Comparison of ENCODE assay signal across 8 cellular contexts in genomic region chr16:84186685-84187437, GRCh38. TPM values are rescaled to one million over a fixed set of nuclear protein-coding genes. Genes with fewer than 3 reads are reported as not detected.
A peak's percentile ranks its signal among the peaks of the same experiment; 100 is the strongest.
DNase-seq lines count a peak whose midpoint lies in the region; ATAC-seq lines count a peak whose summit lies in the region.

Gene TAF1C, minus strand, starts transcription at chr16:84187057. Its CDS starts 2,069 bp downstream, at chr16:84184988.

- peak within 1 kb of the TSS; percentile 90 to 99 (median 96) for H3K4me3 Mint-ChIP-seq in CD8-positive, alpha-beta memory T cell

- H3K27ac ChIP-seq in CD8-positive, alpha-beta memory T cell (ENCODE audit: low read depth, low read length), result peak within 1 kb of the TSS; percentile 90

- peak within 1 kb of the TSS; percentile 86 to 97 (median 94) for H3K27ac Mint-ChIP-seq in CD8-positive, alpha-beta memory T cell

- peaks cover 14% of the 10 kb centered on the region for H3K4me1 ChIP-seq in CD8-positive, alpha-beta memory T cell (ENCODE audit: insufficient read depth, low read length)

- H3K9me3 ChIP-seq in CD8-positive, alpha-beta memory T cell (ENCODE audit: low read length), result no peaks in the 10 kb centered on the region

- peak within 1 kb of the TSS; percentile 99 for H3K4me3 ChIP-seq in CD8-positive, alpha-beta memory T cell (ENCODE audit: low read length)

- CTCF ChIA-PET in CD8-positive, alpha-beta memory T cell (lab: Charles Lee), result interaction anchor here (0.6 to 2.3 kb wide), 28 partner anchors 9 to 319 kb away, joined by 3 to 54 read pairs (median 5); partner anchors contain the start of genes MBTPS1 and OSGIN1

- ATAC-seq in GM19455 (IDR thresholded peaks at IDR 0.05; ENCODE audit: unreplicated experiment), result peak; percentile 97

- H3K27me3 Mint-ChIP-seq in CD8-positive, alpha-beta memory T cell, result no peaks in the 10 kb centered on the region

- peaks cover 0 to 39% (median 3%) of the 10 kb centered on the region in 3 donors for H3K36me3 Mint-ChIP-seq in CD8-positive, alpha-beta memory T cell

- POLR2A ChIA-PET in CD8-positive, alpha-beta memory T cell (lab: Charles Lee), result interaction anchor here (1.8 kb wide), 1 partner anchor 70 kb away, joined by 13 read pairs; the partner anchor contains the start of gene MBTPS1

- H3K27me3 ChIP-seq in CD8-positive, alpha-beta memory T cell (ENCODE audit: insufficient read depth, low read length, poor library complexity, severe bottlenecking), result no peaks in the 10 kb centered on the region

- H3K36me3 ChIP-seq in CD8-positive, alpha-beta memory T cell (ENCODE audit: insufficient read depth, low read length), result peaks cover 9% of the 10 kb centered on the region

- H3K4me1 Mint-ChIP-seq in CD8-positive, alpha-beta memory T cell, result peaks cover 21 to 29% (median 23%) of the 10 kb centered on the region in 3 donors

- H3K9me3 Mint-ChIP-seq in CD8-positive, alpha-beta memory T cell, result no peaks in the 10 kb centered on the region

- DNase-seq in CD8-positive, alpha-beta memory T cell, result peak; percentile 83 to 92 (median 86)
- peak; percentile 96 for DNase-seq in HPDE6-E6E7 (ENCODE audit: extremely low spot score)
- peak; percentile 57 for DNase-seq in NK-92 (lab: John Stamatoyannopoulos, UW; ENCODE audit: unreplicated experiment)
- peak; percentile 65 to 86 for DNase-seq in activated CD8-positive, alpha-beta memory T cell treated with anti-CD3 and anti-CD28 coated beads for 1 hour (ENCODE audit: extremely low read depth in 1 of 2, low read depth in 1 of 2)
- peak; percentile 84 for DNase-seq in effector CD8-positive, alpha-beta T cell (lab: John Stamatoyannopoulos, UW)
- DNase-seq in lung microvascular endothelial cell (ENCODE audit: low read depth in 2 of 2), result peak; percentile 96 to 97
- DNase-seq in stimulated activated CD4-positive, alpha-beta T cell treated with anti-CD3 and anti-CD28 coated beads, TNF-alpha, amount 100 ng/mL, for 48 hours (ENCODE audit: low read depth in 3 of 3), result peak; percentile 83 to 88 (median 85)

RNA-seq across cellular contexts. Expression of gene TAF1C, which starts in this region (rescaled TPM):
- total RNA-seq in CD8-positive, alpha-beta memory T cell, result 10 to 100 TPM; 49.9 to 51.2 TPM
- 6.4 TPM for polyA plus RNA-seq in CD8-positive, alpha-beta memory T cell
- 7.2 and 16.5 TPM in 2 replicates for total RNA-seq in lung microvascular endothelial cell

Comparison
In these comparisons a context has a peak if more than half of its experiments do, and no peak if none do; other contexts are left out.
1. Peak in every context shown above with its lines: DNase-seq, ATAC-seq, H3K4me3 ChIP-seq and H3K27ac ChIP-seq.